8 cellular contexts compared by ENCODE assay signal in the genomic region with DNA sequence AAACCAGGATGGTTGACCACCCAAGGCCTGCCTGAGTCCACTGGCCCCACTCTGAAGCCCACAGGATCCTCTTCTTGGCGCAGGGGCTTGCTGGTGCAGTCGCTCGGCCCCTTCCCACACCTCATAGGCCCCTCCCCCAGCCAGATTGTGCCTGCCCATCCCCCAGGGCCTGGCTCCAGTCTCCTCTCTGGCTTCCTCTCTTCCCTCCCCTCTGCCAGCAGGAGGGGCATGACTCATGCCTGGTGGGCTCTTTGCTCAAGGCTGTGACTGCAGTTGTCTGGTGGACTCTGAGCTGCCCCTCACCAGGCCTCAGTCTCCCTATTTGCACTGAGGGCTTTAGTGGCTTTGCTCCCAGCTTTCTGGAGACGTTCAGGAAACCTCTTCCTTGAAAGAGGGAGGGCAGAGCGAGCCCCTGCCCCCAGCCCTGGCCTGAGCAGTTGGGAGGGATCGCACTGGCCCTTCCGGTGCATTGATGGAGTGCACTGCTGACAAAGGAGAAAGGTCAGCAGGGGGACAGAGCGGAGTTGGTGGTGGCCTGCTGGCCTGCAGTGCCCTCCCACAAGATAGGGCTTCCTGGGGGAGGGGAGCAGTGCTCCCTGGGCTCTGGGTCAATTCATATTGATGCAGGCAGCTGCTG.
A peak's percentile ranks its signal among the peaks of the same experiment; 100 is the strongest.
DNase-seq lines count a peak whose midpoint lies in the region; ATAC-seq and TF ChIP-seq lines count a peak whose summit lies in the region.

No MANE protein-coding gene starts in this region.

- DNase-seq in HL-60 (ENCODE audit: low read depth in 1 of 2, low spot score in 1 of 2) (peak in 1 of 2 experiments; percentile 38), T-helper 17 cell (no peak), hepatocyte (ENCODE audit: low spot score) (peak; percentile 61), smooth muscle cell (lab: John Stamatoyannopoulos, UW; ENCODE audit: unreplicated experiment) (no peak), HAP-1 (ENCODE audit: low spot score in 2 of 2) (no peak)
- DNase-seq in stimulated activated naive CD4-positive, alpha-beta T cell (lab: John Stamatoyannopoulos, UW), result no peak

- no peak for ATAC-seq in T-helper 17 cell
- ATAC-seq in HG03469 (IDR thresholded peaks at IDR 0.05; ENCODE audit: unreplicated experiment), result no peak
- no peak for ATAC-seq in HG02840 (IDR thresholded peaks at IDR 0.05; ENCODE audit: low FRiP score, unreplicated experiment)

- H3K79me2 ChIP-seq in hepatocyte (peaks cover 73% of the 10 kb centered on the region), smooth muscle cell (ENCODE audit: low read depth) (peaks cover 59% of the 10 kb centered on the region)

- H3K4me3 ChIP-seq in HL-60 (replicated peaks; ENCODE audit: insufficient read depth, low read length) (no peak overlapping the region), hepatocyte (no peak overlapping the region), smooth muscle cell (no peak overlapping the region), HAP-1 (no peak overlapping the region)

- H3K9ac ChIP-seq in smooth muscle cell (ENCODE audit: low read depth), result no peak overlapping the region

- peaks cover 51% of the 10 kb centered on the region for H3K4me1 ChIP-seq in hepatocyte (ENCODE audit: insufficient read depth)
- H3K4me1 ChIP-seq in smooth muscle cell (ENCODE audit: low read depth), result peaks cover 29% of the 10 kb centered on the region
- H3K4me1 ChIP-seq in HAP-1, result peaks cover 4% of the 10 kb centered on the region; the same call in 1 of the 2 replicates

- TF ChIP-seq CTCF in HL-60 (IDR thresholded peaks at IDR 0.05; ENCODE audit: insufficient read depth, low read length) (no peak), hepatocyte (IDR thresholded peaks at IDR 0.05; ENCODE audit: poor library complexity) (no peak), smooth muscle cell (IDR thresholded peaks at IDR 0.05; ENCODE audit: borderline replicate concordance, insufficient read depth, poor library complexity, severe bottlenecking) (no peak)

- H3F3A ChIP-seq in smooth muscle cell (ENCODE audit: low read depth), result peaks cover 12% of the 10 kb centered on the region

- H3K4me3 Mint-ChIP-seq in T-helper 17 cell, result no peak overlapping the region

- peaks cover 4% of the 10 kb centered on the region for H3K36me3 Mint-ChIP-seq in T-helper 17 cell (ENCODE audit: low read depth)

- H4K20me1 ChIP-seq in hepatocyte (ENCODE audit: insufficient read depth, poor library complexity, severe bottlenecking), result peaks cover 82% of the 10 kb centered on the region
- H4K20me1 ChIP-seq in smooth muscle cell (ENCODE audit: low read depth), result peaks cover 100% of the 10 kb centered on the region

- H2AFZ ChIP-seq in hepatocyte (no peak overlapping the region), smooth muscle cell (ENCODE audit: low read depth) (no peak overlapping the region)

- 45% methylated on average over 8 of the region's 8 CpGs for WGBS in hepatocyte (ENCODE audit: low lambda C conversion rate, missing lambda C conversion rate)
- 18% methylated on average over 8 of the region's 8 CpGs for WGBS in smooth muscle cell (ENCODE audit: low lambda C conversion rate)

- no peaks in the 10 kb centered on the region for H3K27me3 Mint-ChIP-seq in T-helper 17 cell

- in situ Hi-C loops in HAP-1 (cut with MboI; ENCODE audit: low sequenced_read_pairs), result no loop called here

- H3K27me3 ChIP-seq in HL-60 (ENCODE audit: insufficient read depth, poor library complexity, severe bottlenecking) (no peaks in the 10 kb centered on the region), hepatocyte (no peaks in the 10 kb centered on the region), smooth muscle cell (ENCODE audit: low read depth) (no peaks in the 10 kb centered on the region), HAP-1 (ENCODE audit: low read depth) (no peaks in the 10 kb centered on the region)

- H3K27ac ChIP-seq in HL-60 (replicated peaks) (peak overlapping the region; percentile 30), hepatocyte (peak overlapping the region; percentile 60), smooth muscle cell (ENCODE audit: low read depth) (peak overlapping the region; percentile 66)

- H3K27ac Mint-ChIP-seq in T-helper 17 cell, result peak overlapping the region; percentile 68

- H3K4me1 Mint-ChIP-seq in T-helper 17 cell, result peaks cover 34% of the 10 kb centered on the region

- H3K9me2 ChIP-seq in hepatocyte (replicated peaks; ENCODE audit: insufficient read depth), result no peaks in the 10 kb centered on the region

- H3K9me3 ChIP-seq in T-helper 17 cell (ENCODE audit: control insufficient read depth, low read length, poor library complexity, severe bottlenecking) (no peaks in the 10 kb centered on the region), hepatocyte (ENCODE audit: low read depth) (no peaks in the 10 kb centered on the region), smooth muscle cell (replicated peaks; ENCODE audit: low read depth) (no peaks in the 10 kb centered on the region), HAP-1 (no peaks in the 10 kb centered on the region)

- H3K4me2 ChIP-seq in hepatocyte (peak overlapping the region; percentile 3), smooth muscle cell (peak overlapping the region; percentile 74)

- H3K36me3 ChIP-seq in hepatocyte (replicated peaks; ENCODE audit: insufficient read depth, low read depth), result no peaks in the 10 kb centered on the region
- no peaks in the 10 kb centered on the region for H3K36me3 ChIP-seq in smooth muscle cell (ENCODE audit: low read depth)
- H3K36me3 ChIP-seq in HAP-1 (replicated peaks), result no peaks in the 10 kb centered on the region
